9 cellular contexts compared by ENCODE assay signal in genomic region chr11:1307163-1307870, GRCh38. TPM values are rescaled to one million over a fixed set of nuclear protein-coding genes. Genes with fewer than 3 reads are reported as not detected.
DNase-seq lines count a peak whose midpoint lies in the region; ATAC-seq, FAIRE-seq and TF ChIP-seq lines count a peak whose summit lies in the region.
"Had no signal": no experiment of that assay in that cellular context is flagged by ENCODE, and none has a peak within 500 bp of the region (broad histone marks: within the 10 kb centered on the region; RNA-seq: fewer than 3 reads in every experiment).

No MANE protein-coding gene starts in this region.

- H3K36me3 ChIP-seq in PC-3 (ENCODE audit: low read depth, low read length): no peaks in the 10 kb centered on the region
- no peaks in the 10 kb centered on the region for H3K36me3 ChIP-seq in prostate gland

- H3K27ac ChIP-seq in PC-3 (ENCODE audit: low read length) (no peak overlapping the region), epithelial cell of prostate (peak overlapping the region; percentile 88), prostate gland (peak overlapping the region; percentile 29 to 36)

- H3K27me3 ChIP-seq in PC-3 (ENCODE audit: low read length): no peaks in the 10 kb centered on the region
- H3K27me3 ChIP-seq in prostate gland (replicated peaks; ENCODE audit: insufficient read depth): no peaks in the 10 kb centered on the region

- CTCF ChIA-PET in PC-3 (lab: Charles Lee): no interaction called here

- no peak for TF ChIP-seq POLR2A in GM12892 (IDR thresholded peaks at IDR 0.05; ENCODE audit: low read depth, low read length)
- TF ChIP-seq POLR2A in prostate gland (IDR thresholded peaks at IDR 0.05): peak; percentile 27

- no peak for ATAC-seq in PC-3

- H3K4me1 ChIP-seq in PC-3 (ENCODE audit: insufficient read depth, low read length): peaks cover 27% of the 10 kb centered on the region
- peaks cover 29% of the 10 kb centered on the region for H3K4me1 ChIP-seq in prostate gland (replicated peaks)

- TF ChIP-seq CTCF in PC-3 (conservative IDR thresholded peaks at IDR 0.05; ENCODE audit: low read depth, low read length) (no peak), prostate gland (IDR thresholded peaks at IDR 0.05) (no peak)

- peaks cover 76% of the 10 kb centered on the region for H3K79me2 ChIP-seq in PC-3 (ENCODE audit: low read length)

- DNase-seq in GM12892 (ENCODE audit: insufficient read length): no peak
- no peak for DNase-seq in PC-3
- peak; percentile 34 for DNase-seq in epithelial cell of prostate (ENCODE audit: low read depth, low spot score)
- peak; percentile 76 for DNase-seq in prostate gland (ENCODE audit: low spot score)
- no peak for DNase-seq in HK-2 (ENCODE audit: unreplicated experiment)
- no peak for DNase-seq in NCI-H1092 treated with DMSO at 0.1 percent for 48 hours (lab: John Stamatoyannopoulos, UW)
- no peak for DNase-seq in SHP77 treated with DMSO at 0.1 percent for 48 hours (lab: John Stamatoyannopoulos, UW)
- DNase-seq in AG08395 (ENCODE audit: low spot score): no peak
- DNase-seq: NCI-H69 had no signal

- peak; percentile 56 for FAIRE-seq in GM12892 (lab: Jason Lieb, UNC)

- H2AFZ ChIP-seq in PC-3 (ENCODE audit: low read length): no peak overlapping the region

- H3K9ac ChIP-seq in PC-3 (ENCODE audit: low read length): no peak overlapping the region

- BruUV-seq in PC-3 (replicated peaks; lab: Mats Ljungman, UMichigan): no TSS peak

- H3K4me2 ChIP-seq in PC-3 (ENCODE audit: low read length): peak overlapping the region; percentile 96; the same call in 1 of the 2 replicates

- POLR2A ChIA-PET in PC-3 (lab: Charles Lee; ENCODE audit: unreplicated experiment): no interaction called here

- H4K20me1 ChIP-seq in PC-3 (ENCODE audit: low read length): no peaks in the 10 kb centered on the region

- no peak overlapping the region for H3K4me3 ChIP-seq in PC-3 (ENCODE audit: low read length)
- H3K4me3 ChIP-seq in prostate gland: peak overlapping the region in 1 of 2 donors; percentile 91

- H3K9me2 ChIP-seq in PC-3 (replicated peaks; ENCODE audit: low read length): no peaks in the 10 kb centered on the region

- intact Hi-C loops in PC-3 (cut with micrococcal nuclease): loop anchor here (10.0 kb wide), 1 partner anchor 77 kb away; the partner anchor contains the start of gene BRSK2
- intact Hi-C loops in prostate gland (cut with DNase I): loop anchor here (5.0 kb wide), 2 partner anchors 45 to 210 kb away; no protein-coding TSS in a partner anchor

- 45% methylated on average over 21 of the region's 21 CpGs for WGBS in prostate gland

- H3F3A ChIP-seq in PC-3 (ENCODE audit: low read length, unreplicated experiment): no peaks in the 10 kb centered on the region

- H3K9me3 ChIP-seq in PC-3 (ENCODE audit: low read length) (no peaks in the 10 kb centered on the region), prostate gland (no peaks in the 10 kb centered on the region)

RNA-seq across cellular contexts. Expression of gene TOLLIP, which starts 2.1 kb away (rescaled TPM):
- polyA plus RNA-seq in GM12892 (2012; ENCODE audit: missing spikeins): 8.1 TPM
- 36.1 and 43.2 TPM in 2 replicates for total RNA-seq in PC-3 (2014; rRNA removed)
- total RNA-seq in prostate gland: 100 to 1,000 TPM in 1 of 2 donors, 10 to 100 TPM in 1; 72.8 to 161 TPM

Comparison
In these comparisons a context has a peak if more than half of its experiments do, and no peak if none do; other contexts are left out.
1. DNase-seq: peak in epithelial cell of prostate (single experiment) and prostate gland (single experiment); none in GM12892 (single experiment), PC-3 (single experiment), HK-2 (single experiment), NCI-H1092 treated with DMSO at 0.1 percent for 48 hours (single experiment), SHP77 treated with DMSO at 0.1 percent for 48 hours (single experiment) and AG08395 (single experiment).